In genomic region chr1:113860891-113861290, GRCh38 we compare ENCODE assay signal across 11 cellular contexts. TPM values are rescaled to one million over a fixed set of nuclear protein-coding genes. Genes with fewer than 3 reads are reported as not detected.
DNase-seq lines count a peak whose midpoint lies in the region; ATAC-seq and TF ChIP-seq lines count a peak whose summit lies in the region.
"Had no signal": no experiment of that assay in that cellular context is flagged by ENCODE, and none has a peak within 500 bp of the region (broad histone marks: within the 10 kb centered on the region; RNA-seq: fewer than 3 reads in every experiment).

No MANE protein-coding gene starts in this region.

- peaks cover 0 to 5% (median 0%) of the 10 kb centered on the region in 4 donors for H3K4me1 ChIP-seq in Peyer's patch

- peak overlapping the region in 1 of 4 donors; percentile 69 for H3K27ac ChIP-seq in Peyer's patch
- H3K27ac ChIP-seq: cardiac muscle cell had no signal

- no peak for ATAC-seq in GM21723 (IDR thresholded peaks at IDR 0.05; ENCODE audit: unreplicated experiment)

- CTCF ChIA-PET in GM10248 (lab: Yijun Ruan, JAX): interaction anchor here (1.1 to 3.6 kb wide), 4 partner anchors 9 to 30 kb away, joined by 3 to 15 read pairs (median 12); no protein-coding TSS in a partner anchor

- H3K4me3 Mint-ChIP-seq in HFFc6: peak overlapping the region; percentile 77
- H3K4me3 Mint-ChIP-seq in activated T-helper 1 cell treated with anti-CD3 and anti-CD28 coated beads, Interleukin-12 subunit alpha, Interleukin-12 subunit beta, Interleukin-2, Interleukin-4 antibody, amounts not matched to agents 30 ng/mL and 10 ng/mL and 1 ng/mL, durations not matched to agents 14 hours and 24 hours and 36 hours: no peak overlapping the region

- DNase-seq in AG08395 (ENCODE audit: low spot score): peak; percentile 57
- peak; percentile 56 for DNase-seq in HFFc6
- DNase-seq in activated T-helper 1 cell treated with anti-CD3 and anti-CD28 coated beads, Interleukin-12 subunit alpha, Interleukin-12 subunit beta, Interleukin-2, Interleukin-4 antibody, amounts not matched to agents 30 ng/mL and 10 ng/mL and 1 ng/mL, durations not matched to agents 14 hours and 24 hours and 36 hours (ENCODE audit: low spot score): no peak
- DNase-seq in hepatic stellate cell (ENCODE audit: low spot score): peak; percentile 25
- no peak for DNase-seq in Peyer's patch
- DNase-seq in OCI-M2 (lab: John Stamatoyannopoulos, UW; ENCODE audit: unreplicated experiment): no peak
- DNase-seq in GM10248 (ENCODE audit: extremely low spot score): no peak
- DNase-seq: NCI-H1417 treated with DMSO at 0.1 percent for 48 hours had no signal

- TF ChIP-seq CTCF in HFFc6 (IDR thresholded peaks at IDR 0.05) (no peak), Peyer's patch (IDR thresholded peaks at IDR 0.05) (no peak), GM10248 (IDR thresholded peaks at IDR 0.05; ENCODE audit: control extremely low read depth, extremely low read depth, low read depth, missing control alignments) (no peak)

- no peak overlapping the region for H3K4me3 ChIP-seq in Peyer's patch
- H3K4me3 ChIP-seq: cardiac muscle cell, skin epidermis had no signal

- H3K9me3 Mint-ChIP-seq in HFFc6: no peaks in the 10 kb centered on the region
- H3K9me3 Mint-ChIP-seq in activated T-helper 1 cell treated with anti-CD3 and anti-CD28 coated beads, Interleukin-12 subunit alpha, Interleukin-12 subunit beta, Interleukin-2, Interleukin-4 antibody, amounts not matched to agents 30 ng/mL and 10 ng/mL and 1 ng/mL, durations not matched to agents 14 hours and 24 hours and 36 hours: no peaks in the 10 kb centered on the region

- peaks cover 50% of the 10 kb centered on the region for H3K4me1 Mint-ChIP-seq in HFFc6 (ENCODE audit: low read depth)
- peaks cover 51% of the 10 kb centered on the region for H3K4me1 Mint-ChIP-seq in activated T-helper 1 cell treated with anti-CD3 and anti-CD28 coated beads, Interleukin-12 subunit alpha, Interleukin-12 subunit beta, Interleukin-2, Interleukin-4 antibody, amounts not matched to agents 30 ng/mL and 10 ng/mL and 1 ng/mL, durations not matched to agents 14 hours and 24 hours and 36 hours (ENCODE audit: low read depth)

- peak overlapping the region; percentile 90 for H3K27ac Mint-ChIP-seq in HFFc6
- H3K27ac Mint-ChIP-seq in activated T-helper 1 cell treated with anti-CD3 and anti-CD28 coated beads, Interleukin-12 subunit alpha, Interleukin-12 subunit beta, Interleukin-2, Interleukin-4 antibody, amounts not matched to agents 30 ng/mL and 10 ng/mL and 1 ng/mL, durations not matched to agents 14 hours and 24 hours and 36 hours: peak overlapping the region; percentile 54

- POLR2A ChIA-PET in GM10248 (lab: Yijun Ruan, JAX): no interaction called here

- peaks cover 0 to 21% (median 0%) of the 10 kb centered on the region in 3 donors for H3K36me3 ChIP-seq in Peyer's patch
- H3K36me3 ChIP-seq: cardiac muscle cell had no signal

- intact Hi-C loops in activated T-helper 1 cell treated with anti-CD3 and anti-CD28 coated beads, Interleukin-12 subunit alpha, Interleukin-12 subunit beta, Interleukin-2, Interleukin-4 antibody, amounts not matched to agents 30 ng/mL and 10 ng/mL and 1 ng/mL, durations not matched to agents 14 hours and 24 hours and 36 hours (cut with micrococcal nuclease): loop anchor here (1.0 kb wide), 1 partner anchor 10 kb away; the partner anchor contains the start of gene PTPN22

- H3K27me3 Mint-ChIP-seq in HFFc6 (ENCODE audit: insufficient read depth): peaks cover 4% of the 10 kb centered on the region; the same call in 1 of the 2 replicates
- H3K27me3 Mint-ChIP-seq in activated T-helper 1 cell treated with anti-CD3 and anti-CD28 coated beads, Interleukin-12 subunit alpha, Interleukin-12 subunit beta, Interleukin-2, Interleukin-4 antibody, amounts not matched to agents 30 ng/mL and 10 ng/mL and 1 ng/mL, durations not matched to agents 14 hours and 24 hours and 36 hours (ENCODE audit: insufficient read depth): no peaks in the 10 kb centered on the region

- H3K9me3 ChIP-seq in Peyer's patch: no peaks in the 10 kb centered on the region

- no peaks in the 10 kb centered on the region for H3K27me3 ChIP-seq in Peyer's patch
- H3K27me3 ChIP-seq: cardiac muscle cell had no signal

- no peak for TF ChIP-seq POLR2A in Peyer's patch (IDR thresholded peaks at IDR 0.05)

- no peaks in the 10 kb centered on the region for H3K36me3 Mint-ChIP-seq in HFFc6 (ENCODE audit: low read depth)
- peaks cover 60% of the 10 kb centered on the region for H3K36me3 Mint-ChIP-seq in activated T-helper 1 cell treated with anti-CD3 and anti-CD28 coated beads, Interleukin-12 subunit alpha, Interleukin-12 subunit beta, Interleukin-2, Interleukin-4 antibody, amounts not matched to agents 30 ng/mL and 10 ng/mL and 1 ng/mL, durations not matched to agents 14 hours and 24 hours and 36 hours (ENCODE audit: low read depth)

RNA-seq across cellular contexts. Expression of gene PTPN22, which starts 10.6 kb away (rescaled TPM):
- total RNA-seq in HFFc6 (2021; fragmentation: NEBNext Ultra II Directional; extraction: Animal tissue kit (Norgen Biotek cat#: 25700)): 1 to 10 TPM in 4 of 6 experiments, under 1 TPM in 2; 0.71 to 1.3 (median 1.0) TPM
- total RNA-seq in activated T-helper 1 cell treated with anti-CD3 and anti-CD28 coated beads, Interleukin-12 subunit alpha, Interleukin-12 subunit beta, Interleukin-2, Interleukin-4 antibody, amounts not matched to agents 30 ng/mL and 10 ng/mL and 1 ng/mL, durations not matched to agents 14 hours and 24 hours and 36 hours: 66.2 and 66.7 TPM in 2 replicates
- 10 to 100 TPM; 11.4 to 16.9 (median 13.2) TPM for total RNA-seq in Peyer's patch
- total RNA-seq: cardiac muscle cell had no signal

RNA-seq across cellular contexts. Expression of gene BCL2L15, which starts 26.5 kb away (rescaled TPM):
- total RNA-seq in HFFc6 (2021; fragmentation: NEBNext Ultra II Directional; extraction: Animal tissue kit (Norgen Biotek cat#: 25700)): under 1 TPM in 2 of 6 experiments, not detected in 4; 0.41 to 0.59 TPM
- total RNA-seq in activated T-helper 1 cell treated with anti-CD3 and anti-CD28 coated beads, Interleukin-12 subunit alpha, Interleukin-12 subunit beta, Interleukin-2, Interleukin-4 antibody, amounts not matched to agents 30 ng/mL and 10 ng/mL and 1 ng/mL, durations not matched to agents 14 hours and 24 hours and 36 hours: 0.67 and 0.69 TPM in 2 replicates
- total RNA-seq in Peyer's patch: 100 to 1,000 TPM in 3 of 4 donors, 10 to 100 TPM in 1; 38.0 to 249 (median 119) TPM

RNA-seq across cellular contexts. Expression of gene AP4B1, which starts 43.7 kb away (rescaled TPM):
- total RNA-seq in HFFc6 (2021; fragmentation: NEBNext Ultra II Directional; extraction: Animal tissue kit (Norgen Biotek cat#: 25700)): 10 to 100 TPM; 12.6 to 14.0 (median 13.3) TPM
- 36.3 and 40.9 TPM in 2 replicates for total RNA-seq in activated T-helper 1 cell treated with anti-CD3 and anti-CD28 coated beads, Interleukin-12 subunit alpha, Interleukin-12 subunit beta, Interleukin-2, Interleukin-4 antibody, amounts not matched to agents 30 ng/mL and 10 ng/mL and 1 ng/mL, durations not matched to agents 14 hours and 24 hours and 36 hours
- 10 to 100 TPM; 20.8 to 45.8 (median 40.1) TPM for total RNA-seq in Peyer's patch

RNA-seq across cellular contexts. Expression of gene DCLRE1B, which starts 44.2 kb away (rescaled TPM):
- 1 to 10 TPM; 5.7 to 9.9 (median 8.8) TPM for total RNA-seq in HFFc6 (2021; fragmentation: NEBNext Ultra II Directional; extraction: Animal tissue kit (Norgen Biotek cat#: 25700))
- total RNA-seq in activated T-helper 1 cell treated with anti-CD3 and anti-CD28 coated beads, Interleukin-12 subunit alpha, Interleukin-12 subunit beta, Interleukin-2, Interleukin-4 antibody, amounts not matched to agents 30 ng/mL and 10 ng/mL and 1 ng/mL, durations not matched to agents 14 hours and 24 hours and 36 hours: 20.9 and 21.2 TPM in 2 replicates
- total RNA-seq in Peyer's patch: 1 to 10 TPM in 3 of 4 donors, under 1 TPM in 1; 0.53 to 5.8 (median 3.2) TPM

RNA-seq across cellular contexts. Expression of gene RSBN1, which starts 48.6 kb away (rescaled TPM):
- 10 to 100 TPM in 3 of 6 experiments, 1 to 10 TPM in 3; 9.0 to 11.5 (median 10.0) TPM for total RNA-seq in HFFc6 (2021; fragmentation: NEBNext Ultra II Directional; extraction: Animal tissue kit (Norgen Biotek cat#: 25700))
- total RNA-seq in activated T-helper 1 cell treated with anti-CD3 and anti-CD28 coated beads, Interleukin-12 subunit alpha, Interleukin-12 subunit beta, Interleukin-2, Interleukin-4 antibody, amounts not matched to agents 30 ng/mL and 10 ng/mL and 1 ng/mL, durations not matched to agents 14 hours and 24 hours and 36 hours: 18.4 and 19.5 TPM in 2 replicates
- 10 to 100 TPM; 18.2 to 25.6 (median 23.3) TPM for total RNA-seq in Peyer's patch

Comparison
In these comparisons a context has a peak if more than half of its experiments do, and no peak if none do; other contexts are left out.
1. DNase-seq: peak in AG08395 (single experiment), HFFc6 (single experiment) and hepatic stellate cell (single experiment); none in activated T-helper 1 cell treated with anti-CD3 and anti-CD28 coated beads, Interleukin-12 subunit alpha, Interleukin-12 subunit beta, Interleukin-2, Interleukin-4 antibody, amounts not matched to agents 30 ng/mL and 10 ng/mL and 1 ng/mL, durations not matched to agents 14 hours and 24 hours and 36 hours (single experiment), Peyer's patch (0 of 3), OCI-M2 (single experiment) and GM10248 (single experiment).
2. RNA of gene PTPN22, which starts 10.6 kb away (total RNA-seq): 66.2 to 66.7 TPM in activated T-helper 1 cell treated with anti-CD3 and anti-CD28 coated beads, Interleukin-12 subunit alpha, Interleukin-12 subunit beta, Interleukin-2, Interleukin-4 antibody, amounts not matched to agents 30 ng/mL and 10 ng/mL and 1 ng/mL, durations not matched to agents 14 hours and 24 hours and 36 hours and 11.4 to 16.9 TPM in Peyer's patch; 0.71 to 1.3 TPM in HFFc6; every median in the first group is over 4 times any median in the second.
3. RNA of gene BCL2L15, which starts 26.5 kb away (total RNA-seq): 38.0 to 249 TPM in Peyer's patch; 0.67 to 0.69 TPM in activated T-helper 1 cell treated with anti-CD3 and anti-CD28 coated beads, Interleukin-12 subunit alpha, Interleukin-12 subunit beta, Interleukin-2, Interleukin-4 antibody, amounts not matched to agents 30 ng/mL and 10 ng/mL and 1 ng/mL, durations not matched to agents 14 hours and 24 hours and 36 hours and 0.41 to 0.59 TPM in HFFc6; every median in the first group is over 10 times any median in the second.